13 cellular contexts compared by ENCODE assay signal in the genomic region with DNA sequence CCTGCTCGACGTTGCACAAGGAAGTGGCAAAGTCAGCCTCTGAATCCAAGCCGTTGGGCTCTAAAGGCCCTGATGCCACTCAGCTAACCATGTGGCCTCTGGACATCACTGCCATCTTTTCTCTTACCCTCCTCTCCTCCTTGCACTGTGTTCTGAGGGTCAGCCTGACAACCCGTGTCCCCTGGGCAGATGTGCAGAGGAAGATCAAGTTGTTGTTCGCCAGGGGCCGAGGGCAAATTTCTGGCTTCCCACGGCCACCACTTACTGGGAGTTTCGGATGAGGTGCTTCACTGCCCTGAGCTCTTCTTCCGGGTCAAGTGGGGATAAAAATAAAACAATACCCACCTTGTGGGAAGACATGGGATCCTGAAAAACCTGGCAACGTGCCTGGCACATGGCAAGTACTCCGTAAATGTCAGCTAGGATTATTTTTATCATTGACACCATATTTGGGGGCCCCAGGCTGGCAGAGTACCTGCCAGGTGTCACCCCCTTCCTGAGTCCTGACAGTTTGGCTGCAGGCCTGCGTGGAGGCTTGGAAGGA. TPM values are rescaled to one million over a fixed set of nuclear protein-coding genes. Genes with fewer than 3 reads are reported as not detected.
A peak's percentile ranks its signal among the peaks of the same experiment; 100 is the strongest.
DNase-seq lines count a peak whose midpoint lies in the region; TF ChIP-seq lines count a peak whose summit lies in the region.
"Had no signal": no experiment of that assay in that cellular context is flagged by ENCODE, and none has a peak within 500 bp of the region (broad histone marks: within the 10 kb centered on the region; RNA-seq: fewer than 3 reads in every experiment).

No MANE protein-coding gene starts in this region.

- no peaks in the 10 kb centered on the region for H4K20me1 ChIP-seq in PC-9 (ENCODE audit: insufficient read depth)
- no peaks in the 10 kb centered on the region for H4K20me1 ChIP-seq in osteoblast (ENCODE audit: insufficient read depth, low read length)

- peaks cover 44% of the 10 kb centered on the region for H3K4me1 ChIP-seq in PC-9 (replicated peaks; ENCODE audit: insufficient read depth)
- H3K4me1 ChIP-seq in osteoblast (ENCODE audit: insufficient read depth, low read length) = peaks cover 5% of the 10 kb centered on the region

- H3K9me2 ChIP-seq in PC-9 (ENCODE audit: insufficient read depth) = no peaks in the 10 kb centered on the region

- H3F3A ChIP-seq in PC-9 (ENCODE audit: insufficient read depth, low read depth) = peaks cover 15% of the 10 kb centered on the region; the same call in 1 of the 2 replicates

- no peak overlapping the region for H3K4me3 ChIP-seq in PC-9
- H3K4me3 ChIP-seq in osteoblast (ENCODE audit: insufficient read depth, low read length) = no peak overlapping the region
- H3K4me3 ChIP-seq: colonic mucosa had no signal

- no peaks in the 10 kb centered on the region for H3K27me3 ChIP-seq in PC-9 (ENCODE audit: insufficient read depth, low read depth)
- H3K27me3 ChIP-seq in osteoblast (ENCODE audit: insufficient read depth, low read length) = no peaks in the 10 kb centered on the region
- H3K27me3 ChIP-seq: colonic mucosa had no signal

- H2AFZ ChIP-seq in PC-9 = no peak overlapping the region
- no peak overlapping the region for H2AFZ ChIP-seq in osteoblast (ENCODE audit: low read length)

- H3K4me2 ChIP-seq in PC-9 (peak overlapping the region; percentile 34), osteoblast (ENCODE audit: insufficient read depth, low read length) (no peak overlapping the region)

- DNase-seq in DMS53 (lab: John Stamatoyannopoulos, UW) (peak; percentile 63), DMS53 treated with DMSO at 0.1 percent for 48 hours (lab: John Stamatoyannopoulos, UW; ENCODE audit: unreplicated experiment) (no peak), PC-9 (peak in 1 of 2 experiments; percentile 8), epithelial cell of prostate (ENCODE audit: low read depth, low spot score) (no peak), osteoblast (ENCODE audit: insufficient read length, low spot score, missing footprints) (peak; percentile 58), GOT3 (lab: John Stamatoyannopoulos, UW) (no peak)
- no peak for DNase-seq in activated CD4-positive, CD25-positive, alpha-beta regulatory T cell treated with anti-CD3 and anti-CD28 coated beads, Interleukin-2, amount 50 U/mL, for 72 hours
- DNase-seq in effector CD8-positive, alpha-beta T cell (lab: John Stamatoyannopoulos, UW) = no peak
- DNase-seq: activated CD4-positive, alpha-beta T cell treated with anti-CD3 and anti-CD28 coated beads, Interleukin-2, amount 10 ng/mL, durations not matched to agents 7 days and 5 days; activated gamma-delta T cell treated with Interleukin-2 at 50 U/mL for 16 hours; colonic mucosa; posterior cingulate gyrus; stimulated activated CD4-positive, alpha-beta T cell treated with anti-CD3 and anti-CD28 coated beads, Interleukin-2, amount 100 ng/mL, for 48 hours had no signal

- CTCF ChIA-PET in PC-9 (lab: Charles Lee) = interaction anchor here (0.5 to 1.2 kb wide), 3 partner anchors 21 to 79 kb away, joined by 3 read pairs; no protein-coding TSS in a partner anchor

- TF ChIP-seq CTCF in PC-9 (conservative IDR thresholded peaks at IDR 0.05) (no peak), osteoblast (IDR thresholded peaks at IDR 0.05; ENCODE audit: extremely low read depth, low read depth, low read length) (no peak)

- no peaks in the 10 kb centered on the region for H3K9me3 ChIP-seq in PC-9 (ENCODE audit: insufficient read depth, low read depth)
- H3K9me3 ChIP-seq in osteoblast (ENCODE audit: low read depth, low read length) = no peaks in the 10 kb centered on the region
- H3K9me3 ChIP-seq: colonic mucosa had no signal

- intact Hi-C loops in PC-9 (cut with micrococcal nuclease; ENCODE audit: unreplicated experiment) = no loop called here

- POLR2A ChIA-PET in PC-9 (lab: Charles Lee; ENCODE audit: unreplicated experiment) = interaction anchor here (0.9 kb wide), 1 partner anchor 21 kb away, joined by 3 read pairs; no protein-coding TSS in a partner anchor

- H3K36me3 ChIP-seq in PC-9 (ENCODE audit: low read depth) = no peaks in the 10 kb centered on the region
- no peaks in the 10 kb centered on the region for H3K36me3 ChIP-seq in osteoblast (ENCODE audit: insufficient read depth, low read length)
- H3K36me3 ChIP-seq: colonic mucosa had no signal

- H3K79me2 ChIP-seq in PC-9 (ENCODE audit: low read depth) = peaks cover 8% of the 10 kb centered on the region; the same call in 1 of the 2 replicates
- no peaks in the 10 kb centered on the region for H3K79me2 ChIP-seq in osteoblast (ENCODE audit: insufficient read depth, low read length)

- H3K27ac ChIP-seq in PC-9 (peak overlapping the region; percentile 29; the same call in 1 of the 2 replicates), epithelial cell of prostate (peak overlapping the region; percentile 77), osteoblast (ENCODE audit: low read depth, low read length) (peak overlapping the region; percentile 46)
- H3K27ac ChIP-seq: colonic mucosa had no signal

- BruUV-seq in PC-9 (replicated peaks; lab: Mats Ljungman, UMichigan) = no TSS peak

RNA-seq across cellular contexts. Expression of a gene that starts 9.0 kb away (rescaled TPM):
- total RNA-seq in PC-9 (2021) (48.3 and 65.8 TPM in 2 replicates), osteoblast (13.3 and 21.0 TPM in 2 replicates)
- total RNA-seq: activated CD4-positive, alpha-beta T cell treated with anti-CD3 and anti-CD28 coated beads, Interleukin-2, amount 10 ng/mL, durations not matched to agents 7 days and 5 days had no signal

RNA-seq across cellular contexts. Expression of a gene that starts 47.6 kb away (rescaled TPM):
- total RNA-seq in PC-9 (2021) (38.5 and 44.3 TPM in 2 replicates), osteoblast (5.9 and 6.5 TPM in 2 replicates)

Comparison
In these comparisons a context has a peak if more than half of its experiments do, and no peak if none do; other contexts are left out.
1. DNase-seq: peak in DMS53 (single experiment) and osteoblast (single experiment); none in DMS53 treated with DMSO at 0.1 percent for 48 hours (single experiment), epithelial cell of prostate (single experiment), GOT3 (single experiment), activated CD4-positive, CD25-positive, alpha-beta regulatory T cell treated with anti-CD3 and anti-CD28 coated beads, Interleukin-2, amount 50 U/mL, for 72 hours (single experiment) and effector CD8-positive, alpha-beta T cell (single experiment).
2. Peak in every context shown above with its lines, with median percentiles within 50 percentile points of each other: H3K27ac ChIP-seq.